Comparison of ENCODE assay signal across 8 cellular contexts in the genomic region with DNA sequence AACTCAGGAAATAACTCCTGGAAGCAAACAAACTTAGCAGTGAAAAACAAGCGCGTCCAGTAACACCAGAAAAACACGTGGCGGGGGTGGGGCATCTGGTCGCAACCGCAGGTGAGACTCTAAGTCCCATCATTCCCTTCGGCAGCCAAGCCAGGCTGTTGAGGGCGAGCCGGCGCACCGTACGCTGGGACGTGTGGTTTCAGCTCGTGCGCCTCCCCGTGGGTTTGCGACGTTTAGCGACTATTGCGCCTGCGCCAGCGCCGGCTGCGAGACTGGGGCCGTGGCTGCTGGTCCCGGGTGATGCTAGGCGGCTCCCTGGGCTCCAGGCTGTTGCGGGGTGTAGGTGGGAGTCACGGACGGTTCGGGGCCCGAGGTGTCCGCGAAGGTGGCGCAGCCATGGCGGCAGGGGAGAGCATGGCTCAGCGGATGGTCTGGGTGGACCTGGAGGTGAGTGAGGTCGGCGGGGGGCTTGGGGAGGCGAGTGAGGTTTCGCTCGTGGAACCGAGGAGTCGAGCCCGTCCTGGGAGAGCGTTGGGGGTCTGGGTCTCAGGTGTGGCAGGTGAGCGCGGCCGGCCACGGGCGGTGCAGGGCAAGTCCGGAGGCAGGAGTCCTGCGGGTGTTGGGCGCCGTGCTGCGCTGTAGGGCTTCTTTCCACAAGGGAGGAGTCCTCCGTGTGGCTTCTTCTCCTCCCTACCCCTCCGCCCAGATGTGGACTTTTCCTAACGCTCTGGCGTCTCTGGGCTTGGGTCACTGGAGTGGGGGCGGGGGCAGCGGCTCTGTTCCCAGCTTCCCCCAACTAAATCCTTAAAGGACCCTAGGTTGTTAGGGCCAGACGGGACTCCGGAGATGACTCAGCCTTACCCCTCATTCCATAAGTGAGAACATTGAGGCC. TPM values are rescaled to one million over a fixed set of nuclear protein-coding genes. Genes with fewer than 3 reads are reported as not detected.
DNase-seq lines count a peak whose midpoint lies in the region; ATAC-seq and TF ChIP-seq lines count a peak whose summit lies in the region.

Gene REXO2 (plus strand): TSS at position 239 of the 892 bp plus-strand sequence. CDS start 62 bp downstream, at position 301.

- no peaks in the 10 kb centered on the region for H3F3A ChIP-seq in SU-DHL-6 (ENCODE audit: insufficient read depth)

- TF ChIP-seq CTCF in GM12872 (IDR thresholded peaks at IDR 0.05; ENCODE audit: insufficient read depth, low read depth, low read length) (peak; percentile 40; the same call in 2 of the 3 replicates), SU-DHL-6 (IDR thresholded peaks at IDR 0.05; ENCODE audit: insufficient read depth, low read length, poor library complexity, severe bottlenecking) (no peak), ovary (IDR thresholded peaks at IDR 0.05) (peak in 1 of 3 donors; percentile 41), thyroid gland (IDR thresholded peaks at IDR 0.05) (peak in 3 of 6 experiments; percentile 9 to 34 (median 30))

- peak within 1 kb of the TSS; percentile 97 for H3K4me3 Mint-ChIP-seq in activated naive CD8-positive, alpha-beta T cell treated with anti-CD3 and anti-CD28 coated beads, Interleukin-2, amount 10 ng/mL, durations not matched to agents 7 days and 5 days

- peak within 1 kb of the TSS; percentile 97 for H2AFZ ChIP-seq in SU-DHL-6 (ENCODE audit: low read depth, low read length, severe bottlenecking)

- peak within 1 kb of the TSS; percentile 83 for H3K4me2 ChIP-seq in SU-DHL-6 (ENCODE audit: low read depth, low read length, poor library complexity, severe bottlenecking)

- TF ChIP-seq POLR2A in ovary (IDR thresholded peaks at IDR 0.05) (peak; percentile 82), thyroid gland (IDR thresholded peaks at IDR 0.05) (peak in 1 of 2 donors; percentile 81)

- DNase-seq in NCI-H128 (lab: John Stamatoyannopoulos, UW; ENCODE audit: unreplicated experiment), result peak; percentile 83
- DNase-seq in activated naive CD8-positive, alpha-beta T cell treated with anti-CD3 and anti-CD28 coated beads, Interleukin-2, amount 10 ng/mL, durations not matched to agents 7 days and 5 days, result peak; percentile 92
- peak; percentile 93 to 98 (median 97) for DNase-seq in head of caudate nucleus
- peak; percentile 94 to 97 (median 95) for DNase-seq in ovary
- DNase-seq in thyroid gland, result peak; percentile 97

- 0 to 1% (median 0%) methylated on average over 64 of the region's 64 CpGs for WGBS in ovary, 3 donors
- WGBS in thyroid gland, 2 donors, result 0% methylated on average over 17 to 49 of the region's 64 CpGs

- peaks cover 49% of the 10 kb centered on the region for H3K79me2 ChIP-seq in SU-DHL-6 (ENCODE audit: insufficient read depth, low read length)

- H3K36me3 ChIP-seq in SU-DHL-6 (ENCODE audit: low read length) (0 out of 2 replicates have a peak, but pooled peaks cover 9% of the 10 kb centered on the region), ovary (no peaks in the 10 kb centered on the region), thyroid gland (no peaks in the 10 kb centered on the region)

- ATAC-seq in HG02678 (IDR thresholded peaks at IDR 0.05; ENCODE audit: unreplicated experiment), result peak; percentile 99
- peak; percentile 99 for ATAC-seq in activated naive CD8-positive, alpha-beta T cell treated with anti-CD3 and anti-CD28 coated beads, Interleukin-2, amount 10 ng/mL, durations not matched to agents 7 days and 5 days (ENCODE audit: low read depth)

- H3K36me3 Mint-ChIP-seq in activated naive CD8-positive, alpha-beta T cell treated with anti-CD3 and anti-CD28 coated beads, Interleukin-2, amount 10 ng/mL, durations not matched to agents 7 days and 5 days, result peaks cover 10% of the 10 kb centered on the region

- POLR2A ChIA-PET in activated naive CD8-positive, alpha-beta T cell treated with anti-CD3 and anti-CD28 coated beads, Interleukin-2, amount 10 ng/mL, durations not matched to agents 7 days and 5 days (lab: Charles Lee), result interaction anchor here (0.7 to 1.3 kb wide), 3 partner anchors 23 to 109 kb away, joined by 3 to 9 read pairs (median 3); partner anchors contain the start of genes C11orf71 and RBM7

- H3K27me3 ChIP-seq in SU-DHL-6 (ENCODE audit: low read length) (no peaks in the 10 kb centered on the region), ovary (no peaks in the 10 kb centered on the region), thyroid gland (no peaks in the 10 kb centered on the region)

- no peaks in the 10 kb centered on the region for H3K9me3 ChIP-seq in SU-DHL-6 (ENCODE audit: insufficient read depth, low read length)
- H3K9me3 ChIP-seq in ovary, result no peaks in the 10 kb centered on the region
- no peaks in the 10 kb centered on the region for H3K9me3 ChIP-seq in thyroid gland

- no peaks in the 10 kb centered on the region for H4K20me1 ChIP-seq in SU-DHL-6 (ENCODE audit: low read depth, low read length)

- H3K9me2 ChIP-seq in SU-DHL-6 (replicated peaks; ENCODE audit: insufficient read depth, low read length), result no peaks in the 10 kb centered on the region

- TF ChIP-seq EP300 in ovary (IDR thresholded peaks at IDR 0.05), result no peak

- H3K4me3 ChIP-seq in SU-DHL-6 (ENCODE audit: insufficient read depth, low read length, poor library complexity, severe bottlenecking) (peak within 1 kb of the TSS; percentile 99), ovary (peak within 1 kb of the TSS; percentile 73), thyroid gland (replicated peaks in 1 of 3) (peak within 1 kb of the TSS; percentile 61 to 95 (median 77))

- H3K4me1 Mint-ChIP-seq in activated naive CD8-positive, alpha-beta T cell treated with anti-CD3 and anti-CD28 coated beads, Interleukin-2, amount 10 ng/mL, durations not matched to agents 7 days and 5 days, result peaks cover 18% of the 10 kb centered on the region

- intact Hi-C loops in head of caudate nucleus (cut with DNase I) (loop anchor here (5.0 kb wide), 2 partner anchors 37 to 97 kb away; partner anchors contain the start of genes C11orf71 and RBM7), ovary (cut with DNase I) (loop anchor here in 2 of 4 donors (2.0 to 5.0 kb wide), 2 partner anchors 39 to 397 kb away; partner anchors contain the start of genes C11orf71 (in 1 of the 2) and RBM7 (in 1 of the 2)), thyroid gland (cut with DNase I) (no loop called here)

- no peaks in the 10 kb centered on the region for H3K9me3 Mint-ChIP-seq in activated naive CD8-positive, alpha-beta T cell treated with anti-CD3 and anti-CD28 coated beads, Interleukin-2, amount 10 ng/mL, durations not matched to agents 7 days and 5 days

- peak within 1 kb of the TSS; percentile 94 for H3K27ac Mint-ChIP-seq in activated naive CD8-positive, alpha-beta T cell treated with anti-CD3 and anti-CD28 coated beads, Interleukin-2, amount 10 ng/mL, durations not matched to agents 7 days and 5 days

- peaks cover 9% of the 10 kb centered on the region for H3K4me1 ChIP-seq in ovary (ENCODE audit: insufficient read depth)
- H3K4me1 ChIP-seq in thyroid gland, result peaks cover 12 to 19% of the 10 kb centered on the region in 2 donors

- peak within 1 kb of the TSS; percentile 95 for H3K9ac ChIP-seq in SU-DHL-6 (ENCODE audit: low read length)

- H3K27me3 Mint-ChIP-seq in activated naive CD8-positive, alpha-beta T cell treated with anti-CD3 and anti-CD28 coated beads, Interleukin-2, amount 10 ng/mL, durations not matched to agents 7 days and 5 days, result no peaks in the 10 kb centered on the region

- H3K27ac ChIP-seq in SU-DHL-6 (ENCODE audit: low read depth, low read length), result 0 out of 2 replicates have a peak within 1 kb of the TSS, but pooled peaks have one; percentile 9
- H3K27ac ChIP-seq in ovary, result peak within 1 kb of the TSS; percentile 69 to 93
- peak within 1 kb of the TSS in 2 of 3 donors; percentile 50 to 76 for H3K27ac ChIP-seq in thyroid gland

RNA-seq across cellular contexts. Expression of gene REXO2, which starts in this region (rescaled TPM):
- total RNA-seq in activated naive CD8-positive, alpha-beta T cell treated with anti-CD3 and anti-CD28 coated beads, Interleukin-2, amount 10 ng/mL, durations not matched to agents 7 days and 5 days, result 10 to 100 TPM; 47.9 to 49.7 TPM
- total RNA-seq in ovary (100 to 1,000 TPM in 3 of 7 donors, 10 to 100 TPM in 4; 74.1 to 148 (median 96.0) TPM), thyroid gland (100 to 1,000 TPM in 1 of 4 donors, 10 to 100 TPM in 3; 49.0 to 105 (median 63.0) TPM)
- polyA plus RNA-seq in ovary, result 100 to 1,000 TPM in 1 of 2 donors, 10 to 100 TPM in 1; 85.5 to 138 TPM

Comparison
In these comparisons a context has a peak if more than half of its experiments do, and no peak if none do; other contexts are left out.
1. Peak in every context shown above with its lines: DNase-seq, ATAC-seq, H3K4me3 ChIP-seq and H3K27ac ChIP-seq.
2. H3K27ac ChIP-seq: peak in every context shown above with its lines; median percentile 81 in ovary; 63 in thyroid gland; 9 in SU-DHL-6.